Comparison of ENCODE assay signal across 9 cellular contexts in the genomic region with DNA sequence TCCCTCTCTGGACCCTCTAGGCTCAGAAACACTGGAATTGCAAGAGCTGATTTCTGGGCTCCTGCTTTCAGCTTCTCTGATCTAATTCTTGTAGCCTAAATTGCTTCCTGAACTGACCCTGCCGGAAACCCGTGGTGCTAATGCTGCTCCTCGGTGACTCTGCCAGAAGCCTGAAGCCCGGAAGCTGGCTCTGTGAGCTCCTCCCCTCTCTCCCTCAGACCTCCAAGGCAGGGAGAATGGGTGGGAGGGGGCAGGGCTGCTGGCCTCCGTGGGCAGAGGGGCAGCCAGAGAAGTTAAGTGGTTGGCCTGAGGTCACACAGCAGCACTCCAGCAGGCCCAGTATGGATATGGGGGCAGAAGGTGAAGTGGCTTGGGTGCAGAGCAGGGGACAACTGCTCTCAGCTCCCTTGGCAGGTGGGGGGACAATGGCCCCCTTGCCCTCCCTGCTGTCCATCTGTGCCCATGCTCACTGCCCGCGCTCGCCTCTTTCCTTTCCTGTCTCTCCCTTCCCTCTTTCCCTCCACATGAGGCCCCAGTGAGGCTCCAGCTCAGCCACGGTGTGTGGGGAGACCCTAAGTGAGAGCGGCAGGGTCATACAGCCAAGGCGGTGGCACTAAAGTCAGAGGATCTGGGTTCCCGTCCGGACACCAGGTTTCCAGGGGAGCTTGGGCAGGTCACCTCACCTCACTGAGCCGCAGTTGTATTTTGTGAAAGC. TPM values are rescaled to one million over a fixed set of nuclear protein-coding genes. Genes with fewer than 3 reads are reported as not detected.
A peak's percentile ranks its signal among the peaks of the same experiment; 100 is the strongest.
DNase-seq lines count a peak whose midpoint lies in the region; ATAC-seq and TF ChIP-seq lines count a peak whose summit lies in the region.
"Had no signal": no experiment of that assay in that cellular context is flagged by ENCODE, and none has a peak within 500 bp of the region (broad histone marks: within the 10 kb centered on the region; RNA-seq: fewer than 3 reads in every experiment).

No MANE protein-coding gene starts in this region.

- peak overlapping the region in 3 of 4 donors; percentile 38 to 75 (median 73) for H3K4me3 Mint-ChIP-seq in CD4-positive, CD25-positive, alpha-beta regulatory T cell
- peak overlapping the region; percentile 77 for H3K4me3 Mint-ChIP-seq in activated CD4-positive, alpha-beta T cell treated with anti-CD3 and anti-CD28 coated beads, Interleukin-2, amount 10 ng/mL, durations not matched to agents 24 days and 14 days

- TF ChIP-seq POLR2A in esophagus squamous epithelium (IDR thresholded peaks at IDR 0.05): no peak

- H3K4me1 Mint-ChIP-seq in CD4-positive, CD25-positive, alpha-beta regulatory T cell: peaks cover 0 to 24% (median 5%) of the 10 kb centered on the region in 4 donors
- peaks cover 11% of the 10 kb centered on the region for H3K4me1 Mint-ChIP-seq in activated CD4-positive, alpha-beta T cell treated with anti-CD3 and anti-CD28 coated beads, Interleukin-2, amount 10 ng/mL, durations not matched to agents 24 days and 14 days

- no peaks in the 10 kb centered on the region for H3K36me3 Mint-ChIP-seq in CD4-positive, CD25-positive, alpha-beta regulatory T cell
- no peaks in the 10 kb centered on the region for H3K36me3 Mint-ChIP-seq in activated CD4-positive, alpha-beta T cell treated with anti-CD3 and anti-CD28 coated beads, Interleukin-2, amount 10 ng/mL, durations not matched to agents 24 days and 14 days (ENCODE audit: low read depth)

- peaks cover 0 to 3% (median 0%) of the 10 kb centered on the region in 7 donors for H3K9me3 Mint-ChIP-seq in CD4-positive, CD25-positive, alpha-beta regulatory T cell
- H3K9me3 Mint-ChIP-seq in activated CD4-positive, alpha-beta T cell treated with anti-CD3 and anti-CD28 coated beads, Interleukin-2, amount 10 ng/mL, durations not matched to agents 24 days and 14 days: peaks cover 3% of the 10 kb centered on the region

- POLR2A ChIA-PET in HEK293T (lab: Yijun Ruan, JAX): interaction anchor here (1.0 kb wide), 1 partner anchor 16 kb away, joined by 3 read pairs; a partner anchor contains a TSS

- intact Hi-C loops in activated CD4-positive, alpha-beta T cell treated with anti-CD3 and anti-CD28 coated beads, Interleukin-2, amount 10 ng/mL, durations not matched to agents 24 days and 14 days (cut with micrococcal nuclease): no loop called here
- intact Hi-C loops in esophagus squamous epithelium (cut with DNase I): no loop called here

- peak; percentile 70 to 87 for ATAC-seq in CD4-positive, CD25-positive, alpha-beta regulatory T cell (ENCODE audit: low read depth in 2 of 2)

- H3K4me1 ChIP-seq in CD4-positive, CD25-positive, alpha-beta regulatory T cell (ENCODE audit: control insufficient read depth, insufficient read depth, low read length, poor library complexity, severe bottlenecking): peaks cover 18% of the 10 kb centered on the region
- H3K4me1 ChIP-seq in esophagus squamous epithelium: peaks cover 13 to 44% (median 14%) of the 10 kb centered on the region in 3 donors

- H3K9me3 ChIP-seq in CD4-positive, CD25-positive, alpha-beta regulatory T cell (ENCODE audit: control insufficient read depth in 2 of 2, low read length in 2 of 2): no peaks in the 10 kb centered on the region
- no peaks in the 10 kb centered on the region for H3K9me3 ChIP-seq in esophagus squamous epithelium

- CTCF ChIA-PET in HEK293T (lab: Yijun Ruan, JAX): interaction anchor here (0.7 to 3.2 kb wide), 2 partner anchors 9 to 474 kb away, joined by 3 to 15 read pairs; no protein-coding TSS in a partner anchor

- TF ChIP-seq CTCF in esophagus squamous epithelium (IDR thresholded peaks at IDR 0.05): no peak

- peak overlapping the region; percentile 93 to 98 (median 93) for H3K27ac Mint-ChIP-seq in CD4-positive, CD25-positive, alpha-beta regulatory T cell
- H3K27ac Mint-ChIP-seq in activated CD4-positive, alpha-beta T cell treated with anti-CD3 and anti-CD28 coated beads, Interleukin-2, amount 10 ng/mL, durations not matched to agents 24 days and 14 days: peak overlapping the region; percentile 96

- H3K27me3 Mint-ChIP-seq in CD4-positive, CD25-positive, alpha-beta regulatory T cell: no peaks in the 10 kb centered on the region
- peaks cover 8% of the 10 kb centered on the region for H3K27me3 Mint-ChIP-seq in activated CD4-positive, alpha-beta T cell treated with anti-CD3 and anti-CD28 coated beads, Interleukin-2, amount 10 ng/mL, durations not matched to agents 24 days and 14 days

- no peak overlapping the region for H3K4me3 ChIP-seq in CD4-positive, CD25-positive, alpha-beta regulatory T cell (ENCODE audit: low read depth, low read length)
- H3K4me3 ChIP-seq in esophagus squamous epithelium: peak overlapping the region in 1 of 4 donors; percentile 2

- H3K36me3 ChIP-seq in CD4-positive, CD25-positive, alpha-beta regulatory T cell (ENCODE audit: control insufficient read depth, insufficient read depth, low read length): no peaks in the 10 kb centered on the region
- H3K36me3 ChIP-seq in esophagus squamous epithelium: peaks cover 0 to 5% (median 0%) of the 10 kb centered on the region in 3 donors

- peak in 2 of 3 donors; percentile 33 to 84 for DNase-seq in CD4-positive, CD25-positive, alpha-beta regulatory T cell
- peak; percentile 87 for DNase-seq in activated CD4-positive, alpha-beta T cell treated with anti-CD3 and anti-CD28 coated beads, Interleukin-2, amount 10 ng/mL, durations not matched to agents 24 days and 14 days
- DNase-seq in esophagus squamous epithelium (lab: John Stamatoyannopoulos, UW) (no peak), pulmonary artery endothelial cell (ENCODE audit: low read depth, low spot score) (peak; percentile 24), anterior cingulate cortex (lab: John Stamatoyannopoulos, UW) (no peak), NCI-H226 (no peak), retina (no peak), HEK293T (ENCODE audit: extremely low spot score) (no peak)

- no peaks in the 10 kb centered on the region for H3K27me3 ChIP-seq in CD4-positive, CD25-positive, alpha-beta regulatory T cell (ENCODE audit: control insufficient read depth, insufficient read depth, low read length)
- no peaks in the 10 kb centered on the region for H3K27me3 ChIP-seq in esophagus squamous epithelium

- WGBS in esophagus squamous epithelium, 2 donors: 60 to 92% methylated on average over 1 to 7 of the region's 14 CpGs

- peak overlapping the region; percentile 59 for H3K27ac ChIP-seq in CD4-positive, CD25-positive, alpha-beta regulatory T cell (ENCODE audit: insufficient read depth, low read length, poor library complexity, severe bottlenecking)
- H3K27ac ChIP-seq in esophagus squamous epithelium: peak overlapping the region; percentile 9 to 78 (median 54)

TF ChIP-seq in HEK293T, 16 proteins besides CTCF, POLR2A, EP300 and RAD21:
- TF ChIP-seq TARDBP (IDR thresholded peaks at IDR 0.05) (no peak), FOXA1 (IDR thresholded peaks at IDR 0.05) (no peak), SUZ12 (IDR thresholded peaks at IDR 0.05) (no peak), HDGF (IDR thresholded peaks at IDR 0.05; ENCODE audit: borderline replicate concordance) (no peak), FOXM1 (IDR thresholded peaks at IDR 0.05; ENCODE audit: borderline replicate concordance) (no peak), SP1 (IDR thresholded peaks at IDR 0.05) (no peak), ARNT (IDR thresholded peaks at IDR 0.05) (no peak), NFRKB (IDR thresholded peaks at IDR 0.05) (no peak), FOXK2 (IDR thresholded peaks at IDR 0.05) (no peak), BHLHE40 (IDR thresholded peaks at IDR 0.05; ENCODE audit: borderline replicate concordance) (no peak), ZNF384 (IDR thresholded peaks at IDR 0.05) (no peak), ELF4 (IDR thresholded peaks at IDR 0.05) (no peak), L3MBTL2 (conservative IDR thresholded peaks at IDR 0.05) (no peak), LEF1 (IDR thresholded peaks at IDR 0.05; ENCODE audit: borderline replicate concordance) (no peak), CTBP1 (IDR thresholded peaks at IDR 0.05; ENCODE audit: borderline replicate concordance) (no peak)
- TF ChIP-seq, protein P1, sequence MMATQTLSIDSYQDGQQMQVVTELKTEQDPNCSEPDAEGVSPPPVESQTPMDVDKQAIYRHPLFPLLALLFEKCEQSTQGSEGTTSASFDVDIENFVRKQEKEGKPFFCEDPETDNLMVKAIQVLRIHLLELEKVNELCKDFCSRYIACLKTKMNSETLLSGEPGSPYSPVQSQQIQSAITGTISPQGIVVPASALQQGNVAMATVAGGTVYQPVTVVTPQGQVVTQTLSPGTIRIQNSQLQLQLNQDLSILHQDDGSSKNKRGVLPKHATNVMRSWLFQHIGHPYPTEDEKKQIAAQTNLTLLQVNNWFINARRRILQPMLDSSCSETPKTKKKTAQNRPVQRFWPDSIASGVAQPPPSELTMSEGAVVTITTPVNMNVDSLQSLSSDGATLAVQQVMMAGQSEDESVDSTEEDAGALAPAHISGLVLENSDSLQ (IDR thresholded peaks at IDR 0.05): no peak

RNA-seq across cellular contexts. Expression of a gene that starts 16.2 kb away (rescaled TPM):
- total RNA-seq in CD4-positive, CD25-positive, alpha-beta regulatory T cell: 2.8 TPM
- polyA plus RNA-seq in CD4-positive, CD25-positive, alpha-beta regulatory T cell: 1 to 10 TPM in 3 of 4 donors, under 1 TPM in 1; 0.74 to 1.3 (median 1.1) TPM
- total RNA-seq in activated CD4-positive, alpha-beta T cell treated with anti-CD3 and anti-CD28 coated beads, Interleukin-2, amount 10 ng/mL, durations not matched to agents 24 days and 14 days: 0.30 TPM in 1 of 2 replicates, not detected in the other
- total RNA-seq in esophagus squamous epithelium (10 to 100 TPM in 3 of 4 donors, 1 to 10 TPM in 1; 9.3 to 63.2 (median 13.5) TPM), pulmonary artery endothelial cell (7.5 and 9.5 TPM in 2 replicates)

RNA-seq across cellular contexts. Expression of a gene that starts 19.6 kb away (rescaled TPM):
- total RNA-seq in CD4-positive, CD25-positive, alpha-beta regulatory T cell: not detected
- polyA plus RNA-seq in CD4-positive, CD25-positive, alpha-beta regulatory T cell: not detected
- not detected in 2 replicates for total RNA-seq in activated CD4-positive, alpha-beta T cell treated with anti-CD3 and anti-CD28 coated beads, Interleukin-2, amount 10 ng/mL, durations not matched to agents 24 days and 14 days
- 1 to 10 TPM in 1 of 4 donors, not detected in 3; 1.1 TPM for total RNA-seq in esophagus squamous epithelium
- 0.42 TPM in 1 of 2 replicates, not detected in the other for total RNA-seq in pulmonary artery endothelial cell

RNA-seq across cellular contexts. Expression of a gene that starts 45.1 kb away (rescaled TPM):
- 0.84 TPM for total RNA-seq in CD4-positive, CD25-positive, alpha-beta regulatory T cell
- polyA plus RNA-seq in CD4-positive, CD25-positive, alpha-beta regulatory T cell: under 1 TPM in 3 of 4 donors, not detected in 1; 0.12 to 0.22 (median 0.14) TPM
- 0.07 TPM in 1 of 2 replicates, not detected in the other for total RNA-seq in activated CD4-positive, alpha-beta T cell treated with anti-CD3 and anti-CD28 coated beads, Interleukin-2, amount 10 ng/mL, durations not matched to agents 24 days and 14 days
- total RNA-seq in esophagus squamous epithelium (1 to 10 TPM in 2 of 4 donors, under 1 TPM in 2; 0.15 to 4.0 (median 1.2) TPM), pulmonary artery endothelial cell (0.13 and 0.18 TPM in 2 replicates)

RNA-seq across cellular contexts. Expression of a gene that starts 48.8 kb away (rescaled TPM):
- total RNA-seq in CD4-positive, CD25-positive, alpha-beta regulatory T cell: not detected
- not detected for polyA plus RNA-seq in CD4-positive, CD25-positive, alpha-beta regulatory T cell
- total RNA-seq in activated CD4-positive, alpha-beta T cell treated with anti-CD3 and anti-CD28 coated beads, Interleukin-2, amount 10 ng/mL, durations not matched to agents 24 days and 14 days: not detected in 2 replicates
- 1 to 10 TPM; 1.7 to 9.3 (median 7.6) TPM for total RNA-seq in esophagus squamous epithelium
- not detected in 2 replicates for total RNA-seq in pulmonary artery endothelial cell
- total RNA-seq: renal cortical epithelial cell had no signal

Comparison
In these comparisons a context has a peak if more than half of its experiments do, and no peak if none do; other contexts are left out.
1. DNase-seq: peak in CD4-positive, CD25-positive, alpha-beta regulatory T cell (2 of 3), activated CD4-positive, alpha-beta T cell treated with anti-CD3 and anti-CD28 coated beads, Interleukin-2, amount 10 ng/mL, durations not matched to agents 24 days and 14 days (single experiment) and pulmonary artery endothelial cell (single experiment); none in esophagus squamous epithelium (single experiment), anterior cingulate cortex (0 of 58), NCI-H226 (single experiment), retina (single experiment) and HEK293T (single experiment).